ENCODE assay signal across 8 cellular contexts in genomic region chr6:72182337-72183246, GRCh38.
A peak's percentile ranks its signal among the peaks of the same experiment; 100 is the strongest.
DNase-seq lines count a peak whose midpoint lies in the region; ATAC-seq, FAIRE-seq and TF ChIP-seq lines count a peak whose summit lies in the region.

No MANE protein-coding gene starts in this region.

- H3K4me3 Mint-ChIP-seq in T-helper 17 cell (peak overlapping the region; percentile 5), T-cell (peak overlapping the region in 1 of 3 donors; percentile 24)

- H3K27me3 ChIP-seq in gastroesophageal sphincter (peaks cover 11% of the 10 kb centered on the region), pancreas (no peaks in the 10 kb centered on the region)

- no peak for TF ChIP-seq EP300 in gastroesophageal sphincter (IDR thresholded peaks at IDR 0.05)

- ATAC-seq in GM19035 (IDR thresholded peaks at IDR 0.05; ENCODE audit: unreplicated experiment) = peak; percentile 64
- ATAC-seq in HG03469 (IDR thresholded peaks at IDR 0.05; ENCODE audit: unreplicated experiment) = peak; percentile 55
- no peak for ATAC-seq in T-helper 17 cell
- ATAC-seq in gastroesophageal sphincter = peak; percentile 58
- peak; percentile 94 to 97 (median 97) for ATAC-seq in pancreas
- no peak for ATAC-seq in T-cell (replicated peaks in 1 of 4)

- H3K4me1 ChIP-seq in gastroesophageal sphincter (peaks cover 0 to 14% (median 0%) of the 10 kb centered on the region in 3 donors), pancreas (peaks cover 0 to 4% (median 0%) of the 10 kb centered on the region in 3 donors)

- H3K36me3 Mint-ChIP-seq in T-helper 17 cell (ENCODE audit: low read depth) (peaks cover 2% of the 10 kb centered on the region), T-cell (no peaks in the 10 kb centered on the region)

- intact Hi-C loops in pancreas (cut with DNase I) = no loop called here

- H3K27me3 Mint-ChIP-seq in T-helper 17 cell (peaks cover 23% of the 10 kb centered on the region), T-cell (peaks cover 30 to 32% of the 10 kb centered on the region in 2 donors)

- H3K27ac ChIP-seq in C4-2B (peak overlapping the region; percentile 48), gastroesophageal sphincter (peak overlapping the region in 3 of 4 donors; percentile 17 to 81 (median 62)), pancreas (peak overlapping the region; percentile 77 to 86 (median 82))

- DNase-seq in T-helper 17 cell (no peak), pancreas (peak; percentile 88 to 93 (median 89)), urothelium cell line (ENCODE audit: low spot score) (no peak), T-cell (no peak)

- FAIRE-seq in pancreas (lab: Jason Lieb, UNC) = no peak
- no peak for FAIRE-seq in urothelium cell line (lab: Jason Lieb, UNC)

- POLR2A ChIA-PET in T-cell (lab: Charles Lee) = no interaction called here

- H3K4me3 ChIP-seq in gastroesophageal sphincter (peak overlapping the region; percentile 33 to 52), pancreas (peak overlapping the region; percentile 32 to 69 (median 52))

- TF ChIP-seq CTCF in C4-2B (conservative IDR thresholded peaks at IDR 0.05) (no peak), gastroesophageal sphincter (IDR thresholded peaks at IDR 0.05) (no peak), pancreas (IDR thresholded peaks at IDR 0.05) (no peak)

- CTCF ChIA-PET in T-cell (lab: Charles Lee) = no interaction called here

- H3K9me3 Mint-ChIP-seq in T-cell = peaks cover 0 to 9% (median 5%) of the 10 kb centered on the region in 3 donors

- no peaks in the 10 kb centered on the region for H3K4me1 Mint-ChIP-seq in T-helper 17 cell
- peaks cover 4 to 7% (median 4%) of the 10 kb centered on the region in 3 donors for H3K4me1 Mint-ChIP-seq in T-cell

- no peak overlapping the region for H3K27ac Mint-ChIP-seq in T-helper 17 cell
- H3K27ac Mint-ChIP-seq in T-cell = no peak overlapping the region

- no peaks in the 10 kb centered on the region for H3K36me3 ChIP-seq in gastroesophageal sphincter
- no peaks in the 10 kb centered on the region for H3K36me3 ChIP-seq in pancreas

- WGBS in gastroesophageal sphincter (ENCODE audit: low coverage in 1 of 2), 2 donors = 5 to 17% methylated on average over 27 to 43 of the region's 100 CpGs
- WGBS in pancreas, 2 donors = 2 to 3% methylated on average over 93 to 100 of the region's 100 CpGs

- no peak for TF ChIP-seq POLR2A in gastroesophageal sphincter (IDR thresholded peaks at IDR 0.05)

- no peaks in the 10 kb centered on the region for H3K9me3 ChIP-seq in T-helper 17 cell (ENCODE audit: control insufficient read depth, low read length, poor library complexity, severe bottlenecking)
- no peaks in the 10 kb centered on the region for H3K9me3 ChIP-seq in gastroesophageal sphincter
- H3K9me3 ChIP-seq in pancreas = no peaks in the 10 kb centered on the region

Comparison
In these comparisons a context has a peak if more than half of its experiments do, and no peak if none do; other contexts are left out.
1. ATAC-seq: peak in GM19035 (single experiment), HG03469 (single experiment), gastroesophageal sphincter (single experiment) and pancreas (4 of 4); none in T-helper 17 cell (single experiment) and T-cell (0 of 4).
2. DNase-seq: peak in pancreas (6 of 6); none in T-helper 17 cell (0 of 3), urothelium cell line (single experiment) and T-cell (0 of 34).
3. Peak in every context shown above with its lines, with median percentiles within 50 percentile points of each other: H3K27ac ChIP-seq.